In genomic region chr5:34529581-34530331, GRCh38 we compare ENCODE assay signal across 1 cellular context.
TF ChIP-seq lines count a peak whose summit lies in the region.

No MANE protein-coding gene starts in this region.

TF ChIP-seq in IMR-90, 13 proteins besides CTCF, POLR2A, EP300 and RAD21 (continued from another document):
- TF ChIP-seq FOS (IDR thresholded peaks at IDR 0.05; ENCODE audit: low read depth, low read length) (no peak), RCOR1 (IDR thresholded peaks at IDR 0.05; ENCODE audit: insufficient replicate concordance, low read length) (no peak), MXI1 (IDR thresholded peaks at IDR 0.05; ENCODE audit: borderline replicate concordance, low read depth, low read length) (no peak), SMC3 (IDR thresholded peaks at IDR 0.05; ENCODE audit: low read depth, low read length) (no peak)
- TF ChIP-seq, protein P1, sequence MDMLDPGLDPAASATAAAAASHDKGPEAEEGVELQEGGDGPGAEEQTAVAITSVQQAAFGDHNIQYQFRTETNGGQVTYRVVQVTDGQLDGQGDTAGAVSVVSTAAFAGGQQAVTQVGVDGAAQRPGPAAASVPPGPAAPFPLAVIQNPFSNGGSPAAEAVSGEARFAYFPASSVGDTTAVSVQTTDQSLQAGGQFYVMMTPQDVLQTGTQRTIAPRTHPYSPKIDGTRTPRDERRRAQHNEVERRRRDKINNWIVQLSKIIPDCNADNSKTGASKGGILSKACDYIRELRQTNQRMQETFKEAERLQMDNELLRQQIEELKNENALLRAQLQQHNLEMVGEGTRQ (IDR thresholded peaks at IDR 0.05; ENCODE audit: low read depth, low read length): no peak
